1 cellular context compared by ENCODE assay signal in the genomic region with DNA sequence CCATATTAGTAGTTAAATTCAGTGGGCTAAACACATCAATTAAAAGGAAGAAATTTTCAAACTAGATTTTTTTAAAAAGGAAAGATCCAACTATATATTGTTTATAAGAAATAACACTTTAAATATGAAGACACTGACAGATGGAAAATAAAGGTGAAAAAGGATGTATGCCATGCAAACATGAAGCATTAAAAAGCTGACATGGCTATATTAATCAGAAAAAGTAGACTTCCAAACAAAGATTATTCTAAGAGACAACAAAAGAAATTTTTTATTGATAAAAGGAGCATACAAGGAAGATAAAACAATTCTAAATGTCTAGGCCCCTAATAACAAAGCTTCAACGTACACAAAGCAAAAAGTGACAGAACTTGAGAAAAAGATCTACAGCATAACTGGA.
TF ChIP-seq lines count a peak whose summit lies in the region.

No MANE protein-coding gene starts in this region.

TF ChIP-seq in HepG2, 621 proteins besides CTCF, POLR2A, EP300 and RAD21 (continued from another document):
- TF ChIP-seq, protein P1, sequence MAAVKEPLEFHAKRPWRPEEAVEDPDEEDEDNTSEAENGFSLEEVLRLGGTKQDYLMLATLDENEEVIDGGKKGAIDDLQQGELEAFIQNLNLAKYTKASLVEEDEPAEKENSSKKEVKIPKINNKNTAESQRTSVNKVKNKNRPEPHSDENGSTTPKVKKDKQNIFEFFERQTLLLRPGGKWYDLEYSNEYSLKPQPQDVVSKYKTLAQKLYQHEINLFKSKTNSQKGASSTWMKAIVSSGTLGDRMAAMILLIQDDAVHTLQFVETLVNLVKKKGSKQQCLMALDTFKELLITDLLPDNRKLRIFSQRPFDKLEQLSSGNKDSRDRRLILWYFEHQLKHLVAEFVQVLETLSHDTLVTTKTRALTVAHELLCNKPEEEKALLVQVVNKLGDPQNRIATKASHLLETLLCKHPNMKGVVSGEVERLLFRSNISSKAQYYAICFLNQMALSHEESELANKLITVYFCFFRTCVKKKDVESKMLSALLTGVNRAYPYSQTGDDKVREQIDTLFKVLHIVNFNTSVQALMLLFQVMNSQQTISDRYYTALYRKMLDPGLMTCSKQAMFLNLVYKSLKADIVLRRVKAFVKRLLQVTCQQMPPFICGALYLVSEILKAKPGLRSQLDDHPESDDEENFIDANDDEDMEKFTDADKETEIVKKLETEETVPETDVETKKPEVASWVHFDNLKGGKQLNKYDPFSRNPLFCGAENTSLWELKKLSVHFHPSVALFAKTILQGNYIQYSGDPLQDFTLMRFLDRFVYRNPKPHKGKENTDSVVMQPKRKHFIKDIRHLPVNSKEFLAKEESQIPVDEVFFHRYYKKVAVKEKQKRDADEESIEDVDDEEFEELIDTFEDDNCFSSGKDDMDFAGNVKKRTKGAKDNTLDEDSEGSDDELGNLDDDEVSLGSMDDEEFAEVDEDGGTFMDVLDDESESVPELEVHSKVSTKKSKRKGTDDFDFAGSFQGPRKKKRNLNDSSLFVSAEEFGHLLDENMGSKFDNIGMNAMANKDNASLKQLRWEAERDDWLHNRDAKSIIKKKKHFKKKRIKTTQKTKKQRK (IDR thresholded peaks at IDR 0.05; ENCODE audit: low read length): no peak
- TF ChIP-seq, protein P2, sequence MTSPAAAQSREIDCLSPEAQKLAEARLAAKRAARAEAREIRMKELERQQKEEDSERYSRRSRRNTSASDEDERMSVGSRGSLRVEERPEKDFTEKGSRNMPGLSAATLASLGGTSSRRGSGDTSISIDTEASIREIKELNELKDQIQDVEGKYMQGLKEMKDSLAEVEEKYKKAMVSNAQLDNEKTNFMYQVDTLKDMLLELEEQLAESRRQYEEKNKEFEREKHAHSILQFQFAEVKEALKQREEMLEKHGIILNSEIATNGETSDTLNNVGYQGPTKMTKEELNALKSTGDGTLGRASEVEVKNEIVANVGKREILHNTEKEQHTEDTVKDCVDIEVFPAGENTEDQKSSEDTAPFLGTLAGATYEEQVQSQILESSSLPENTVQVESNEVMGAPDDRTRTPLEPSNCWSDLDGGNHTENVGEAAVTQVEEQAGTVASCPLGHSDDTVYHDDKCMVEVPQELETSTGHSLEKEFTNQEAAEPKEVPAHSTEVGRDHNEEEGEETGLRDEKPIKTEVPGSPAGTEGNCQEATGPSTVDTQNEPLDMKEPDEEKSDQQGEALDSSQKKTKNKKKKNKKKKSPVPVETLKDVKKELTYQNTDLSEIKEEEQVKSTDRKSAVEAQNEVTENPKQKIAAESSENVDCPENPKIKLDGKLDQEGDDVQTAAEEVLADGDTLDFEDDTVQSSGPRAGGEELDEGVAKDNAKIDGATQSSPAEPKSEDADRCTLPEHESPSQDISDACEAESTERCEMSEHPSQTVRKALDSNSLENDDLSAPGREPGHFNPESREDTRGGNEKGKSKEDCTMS (CRISPR knock-in tag; conservative IDR thresholded peaks at IDR 0.05): no peak
- TF ChIP-seq ELF4 (CRISPR knock-in tag; IDR thresholded peaks at IDR 0.05; ENCODE audit: borderline replicate concordance): no peak
